Comparison of ENCODE assay signal across 8 cellular contexts in genomic region chr5:38258319-38259061, GRCh38. TPM values are rescaled to one million over a fixed set of nuclear protein-coding genes. Genes with fewer than 3 reads are reported as not detected.
DNase-seq lines count a peak whose midpoint lies in the region; ATAC-seq and TF ChIP-seq lines count a peak whose summit lies in the region.
"Had no signal": no experiment of that assay in that cellular context is flagged by ENCODE, and none has a peak within 500 bp of the region (broad histone marks: within the 10 kb centered on the region; RNA-seq: fewer than 3 reads in every experiment).

EGFLAM (plus strand) TSS chr5:38258559; CDS start chr5:38258755, 196 bp downstream.

- no TSS peak for BruUV-seq in OCI-LY7 (replicated peaks; lab: Mats Ljungman, UMichigan)

- H3K9me2 ChIP-seq in GM23248 (ENCODE audit: insufficient read depth) (no peaks in the 10 kb centered on the region), OCI-LY7 (ENCODE audit: insufficient read depth, low read length) (no peaks in the 10 kb centered on the region)

- H2AFZ ChIP-seq in GM23248 (peak within 1 kb of the TSS; percentile 69), OCI-LY7 (ENCODE audit: low read length) (no peak within 1 kb of the TSS)

- H3K79me2 ChIP-seq in GM23248 (ENCODE audit: insufficient read depth) (no peaks in the 10 kb centered on the region), OCI-LY7 (ENCODE audit: insufficient read depth, low read depth, low read length) (no peaks in the 10 kb centered on the region)

- WGBS in GM23248 (ENCODE audit: low coverage in 1 of 2, low lambda C conversion rate in 2 of 2, missing lambda C conversion rate in 2 of 2), 2 experiments: 3% methylated on average over 35 to 71 of the region's 73 CpGs
- 0% methylated on average over 73 of the region's 73 CpGs for WGBS in ectodermal cell, 2 experiments

- H3K4me1 ChIP-seq in GM23248 (ENCODE audit: insufficient read depth): no peaks in the 10 kb centered on the region
- H3K4me1 ChIP-seq in ectodermal cell (ENCODE audit: control insufficient read depth, insufficient read depth, low read length): peaks cover 20% of the 10 kb centered on the region
- H3K4me1 ChIP-seq in OCI-LY7 (ENCODE audit: insufficient read depth, low read length, poor library complexity, severe bottlenecking): no peaks in the 10 kb centered on the region

- no peaks in the 10 kb centered on the region for H3F3A ChIP-seq in GM23248 (ENCODE audit: insufficient read depth)

- H3K27ac ChIP-seq in GM23248: no peak within 1 kb of the TSS
- peak within 1 kb of the TSS; percentile 50 for H3K27ac ChIP-seq in ectodermal cell (ENCODE audit: insufficient read depth, low read depth, low read length, poor library complexity, severe bottlenecking)
- no peak within 1 kb of the TSS for H3K27ac ChIP-seq in OCI-LY7 (ENCODE audit: low read depth, low read length, poor library complexity, severe bottlenecking)

- DNase-seq in GM23248: peak; percentile 44
- peak; percentile 27 for DNase-seq in NCI-H526 treated with DMSO at 0.1 percent for 48 hours (lab: John Stamatoyannopoulos, UW)
- no peak for DNase-seq in myocyte (ENCODE audit: low read depth)
- DNase-seq in OCI-LY7 (ENCODE audit: low spot score): no peak
- DNase-seq in C1 segment of cervical spinal cord (lab: John Stamatoyannopoulos, UW): no peak

- in situ Hi-C loops in GM23248 (cut with MboI): no loop called here

- H3K27me3 ChIP-seq in GM23248 (replicated peaks; ENCODE audit: insufficient read depth) (peaks cover 81% of the 10 kb centered on the region), ectodermal cell (ENCODE audit: control insufficient read depth, insufficient read depth, low read length, poor library complexity, severe bottlenecking) (peaks cover 81% of the 10 kb centered on the region)

- peak within 1 kb of the TSS; percentile 67 for H3K4me3 ChIP-seq in GM23248
- peak within 1 kb of the TSS; percentile 33 for H3K4me3 ChIP-seq in ectodermal cell (ENCODE audit: insufficient read depth, low read depth, low read length)
- H3K4me3 ChIP-seq in OCI-LY7 (ENCODE audit: low read depth, low read length, poor library complexity, severe bottlenecking): no peak within 1 kb of the TSS

- ATAC-seq in HG02623 (IDR thresholded peaks at IDR 0.05; ENCODE audit: unreplicated experiment): no peak

- no peaks in the 10 kb centered on the region for H3K36me3 ChIP-seq in GM23248 (ENCODE audit: low read depth)
- no peaks in the 10 kb centered on the region for H3K36me3 ChIP-seq in ectodermal cell (ENCODE audit: control insufficient read depth, insufficient read depth, low read length)
- no peaks in the 10 kb centered on the region for H3K36me3 ChIP-seq in OCI-LY7 (ENCODE audit: insufficient read depth, low read length)

- POLR2A ChIA-PET in OCI-LY7 (lab: Charles Lee): no interaction called here

- H4K20me1 ChIP-seq in GM23248 (ENCODE audit: insufficient read depth) (no peaks in the 10 kb centered on the region), OCI-LY7 (ENCODE audit: insufficient read depth, low read length) (no peaks in the 10 kb centered on the region)

- no peak within 1 kb of the TSS for H3K9ac ChIP-seq in GM23248

- no peak for TF ChIP-seq CTCF in OCI-LY7 (conservative IDR thresholded peaks at IDR 0.05; ENCODE audit: low read length)

- H3K4me2 ChIP-seq in GM23248 (ENCODE audit: unreplicated experiment) (peak within 1 kb of the TSS; percentile 67), OCI-LY7 (ENCODE audit: low read length) (no peak within 1 kb of the TSS)

- intact Hi-C loops in OCI-LY7 (cut with micrococcal nuclease; ENCODE audit: unreplicated experiment): no loop called here

- CTCF ChIA-PET in OCI-LY7 (lab: Charles Lee; ENCODE audit: unreplicated experiment): no interaction called here

- H3K9me3 ChIP-seq in GM23248 (ENCODE audit: low read depth) (no peaks in the 10 kb centered on the region), ectodermal cell (ENCODE audit: control insufficient read depth, low read length) (no peaks in the 10 kb centered on the region), OCI-LY7 (ENCODE audit: low read length) (no peaks in the 10 kb centered on the region)

RNA-seq across cellular contexts. Expression of gene EGFLAM, which starts in this region (rescaled TPM):
- not detected in 2 replicates for total RNA-seq in GM23248 (2014; rRNA removed; shearing (Covaris generic))
- polyA plus RNA-seq in GM23248 (2016; fragmentation: Nextera tagmentation; extraction: Ambion mirVana): not detected in 2 replicates
- polyA plus RNA-seq in ectodermal cell (2013, experiment 1 of 4): 2.4 TPM
- 2.3 TPM for polyA plus RNA-seq in ectodermal cell (2013, experiment 2 of 4)
- polyA plus RNA-seq in ectodermal cell (2013, experiment 3 of 4): 2.5 TPM
- 1.3 TPM for polyA plus RNA-seq in ectodermal cell (2013, experiment 4 of 4)
- total RNA-seq in myocyte (19.7 and 19.9 TPM in 2 replicates), OCI-LY7 (2022) (not detected in 2 replicates)
- 47.1 TPM for polyA plus RNA-seq in myocyte (2012)
- total RNA-seq in OCI-LY7 (2014; rRNA removed; shearing (Covaris generic)): not detected in 2 replicates
- total RNA-seq: T-helper 2 cell treated with Interferon-gamma antibody and Interleukin-4, amounts not matched to agents 100 ng/mL and 5 ng/mL, for 36 hours had no signal

Comparison
In these comparisons a context has a peak if more than half of its experiments do, and no peak if none do; other contexts are left out.
1. RNA of gene EGFLAM (total RNA-seq): 19.7 to 19.9 TPM in myocyte; not detected in GM23248 and not detected in OCI-LY7; every median in the first group is over 10 times any median in the second.
2. Peak in DNase-seq, H3K4me3 ChIP-seq and H3K4me2 ChIP-seq in GM23248; RNA of the gene not detected or under 1 TPM.